Comparison of ENCODE assay signal across 1 cellular context in the genomic region with DNA sequence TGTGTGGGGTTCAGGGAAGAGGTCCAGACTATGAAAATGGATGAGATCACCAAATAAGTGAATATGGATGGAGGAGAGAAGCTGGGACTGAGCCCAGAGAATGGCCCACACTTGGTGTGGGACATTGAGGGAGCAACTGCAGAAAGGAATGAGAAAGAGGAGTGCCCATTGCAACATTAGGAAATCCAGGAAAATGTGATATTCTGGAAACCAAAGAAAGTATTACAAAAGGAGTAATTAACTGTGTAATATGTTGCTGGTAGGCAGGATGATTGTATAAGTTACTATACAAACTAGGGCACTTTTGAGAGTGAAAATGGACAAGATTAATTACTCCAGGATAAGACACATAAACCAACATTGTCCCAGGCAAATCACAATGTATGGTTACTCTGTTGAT.
TF ChIP-seq lines count a peak whose summit lies in the region.

No MANE protein-coding gene starts in this region.

TF ChIP-seq in K562, 482 proteins besides CTCF, POLR2A, EP300 and RAD21 (continued from another document):
- TF ChIP-seq, protein P1, sequence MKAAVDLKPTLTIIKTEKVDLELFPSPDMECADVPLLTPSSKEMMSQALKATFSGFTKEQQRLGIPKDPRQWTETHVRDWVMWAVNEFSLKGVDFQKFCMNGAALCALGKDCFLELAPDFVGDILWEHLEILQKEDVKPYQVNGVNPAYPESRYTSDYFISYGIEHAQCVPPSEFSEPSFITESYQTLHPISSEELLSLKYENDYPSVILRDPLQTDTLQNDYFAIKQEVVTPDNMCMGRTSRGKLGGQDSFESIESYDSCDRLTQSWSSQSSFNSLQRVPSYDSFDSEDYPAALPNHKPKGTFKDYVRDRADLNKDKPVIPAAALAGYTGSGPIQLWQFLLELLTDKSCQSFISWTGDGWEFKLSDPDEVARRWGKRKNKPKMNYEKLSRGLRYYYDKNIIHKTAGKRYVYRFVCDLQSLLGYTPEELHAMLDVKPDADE (conservative IDR thresholded peaks at IDR 0.05; ENCODE audit: control insufficient read depth, low read depth, low read length) = no peak
- no peak for TF ChIP-seq ZNF124 (CRISPR knock-in tag; IDR thresholded peaks at IDR 0.05)
- no peak for TF ChIP-seq TEAD2 (tag; IDR thresholded peaks at IDR 0.05)
- no peak for TF ChIP-seq U2AF2 (optimal IDR thresholded peaks at IDR 0.05; ENCODE audit: low read depth, low read length)
